Comparison of ENCODE assay signal across 17 cellular contexts in genomic region chr20:24762371-24762770, GRCh38.
A peak's percentile ranks its signal among the peaks of the same experiment; 100 is the strongest.
DNase-seq lines count a peak whose midpoint lies in the region; ATAC-seq and TF ChIP-seq lines count a peak whose summit lies in the region.
"Had no signal": no experiment of that assay in that cellular context is flagged by ENCODE, and none has a peak within 500 bp of the region (broad histone marks: within the 10 kb centered on the region; RNA-seq: fewer than 3 reads in every experiment).

No MANE protein-coding gene starts in this region.

- no peaks in the 10 kb centered on the region for H3K9me3 Mint-ChIP-seq in activated CD8-positive, alpha-beta memory T cell treated with anti-CD3 and anti-CD28 coated beads, Interleukin-2, amount 10 ng/mL, durations not matched to agents 7 days and 5 days (ENCODE audit: low read depth)
- no peaks in the 10 kb centered on the region for H3K9me3 Mint-ChIP-seq in natural killer cell

- H3K36me3 Mint-ChIP-seq in activated CD8-positive, alpha-beta memory T cell treated with anti-CD3 and anti-CD28 coated beads, Interleukin-2, amount 10 ng/mL, durations not matched to agents 7 days and 5 days, result no peaks in the 10 kb centered on the region
- H3K36me3 Mint-ChIP-seq in natural killer cell, result no peaks in the 10 kb centered on the region

- H3K4me2 ChIP-seq in DND-41 (ENCODE audit: insufficient read depth, low read length), result no peak overlapping the region

- TF ChIP-seq CTCF in DND-41 (IDR thresholded peaks at IDR 0.05; ENCODE audit: borderline replicate concordance, extremely low read depth, low read length, poor library complexity, severe bottlenecking) (no peak), natural killer cell (IDR thresholded peaks at IDR 0.05) (no peak)

- H3K27ac Mint-ChIP-seq in activated CD8-positive, alpha-beta memory T cell treated with anti-CD3 and anti-CD28 coated beads, Interleukin-2, amount 10 ng/mL, durations not matched to agents 7 days and 5 days, result no peak overlapping the region
- H3K27ac Mint-ChIP-seq in natural killer cell, result no peak overlapping the region

- H3K4me3 ChIP-seq in DND-41 (ENCODE audit: low read depth in 1 of 2, low read length in 2 of 2), result no peak overlapping the region
- H3K4me3 ChIP-seq: HAP-1, SK-N-MC had no signal

- TF ChIP-seq POLR2A in erythroblast (IDR thresholded peaks at IDR 0.05; ENCODE audit: low read length), result no peak

- no peak overlapping the region for H2AFZ ChIP-seq in DND-41 (ENCODE audit: low read depth, low read length)

- H3K27me3 Mint-ChIP-seq in activated CD8-positive, alpha-beta memory T cell treated with anti-CD3 and anti-CD28 coated beads, Interleukin-2, amount 10 ng/mL, durations not matched to agents 7 days and 5 days, result peaks cover 45% of the 10 kb centered on the region
- peaks cover 6 to 37% of the 10 kb centered on the region in 2 donors for H3K27me3 Mint-ChIP-seq in natural killer cell (ENCODE audit: low read depth in 2 of 2)

- H3K4me3 Mint-ChIP-seq in activated CD8-positive, alpha-beta memory T cell treated with anti-CD3 and anti-CD28 coated beads, Interleukin-2, amount 10 ng/mL, durations not matched to agents 7 days and 5 days, result no peak overlapping the region
- no peak overlapping the region for H3K4me3 Mint-ChIP-seq in natural killer cell

- ATAC-seq in DND-41 (ENCODE audit: insufficient read depth, low read depth) (no peak), natural killer cell (no peak), GM19351 (IDR thresholded peaks at IDR 0.05; ENCODE audit: unreplicated experiment) (no peak), GM19455 (IDR thresholded peaks at IDR 0.05; ENCODE audit: unreplicated experiment) (no peak)
- ATAC-seq in activated CD8-positive, alpha-beta memory T cell treated with anti-CD3 and anti-CD28 coated beads, Interleukin-2, amount 10 ng/mL, durations not matched to agents 7 days and 5 days, result no peak

- intact Hi-C loops in natural killer cell (cut with micrococcal nuclease), result no loop called here

- H3K4me1 ChIP-seq in DND-41 (ENCODE audit: insufficient read depth, low read length), result no peaks in the 10 kb centered on the region
- H3K4me1 ChIP-seq: HAP-1 had no signal

- no peaks in the 10 kb centered on the region for H3K79me2 ChIP-seq in DND-41 (ENCODE audit: insufficient read depth, low read length)

- DNase-seq in DND-41, result peak; percentile 1
- peak; percentile 19 for DNase-seq in activated CD8-positive, alpha-beta memory T cell treated with anti-CD3 and anti-CD28 coated beads, Interleukin-2, amount 10 ng/mL, durations not matched to agents 7 days and 5 days
- peak; percentile 7 for DNase-seq in natural killer cell
- peak; percentile 9 for DNase-seq in stimulated activated CD8-positive, alpha-beta memory T cell treated with anti-CD3 and anti-CD28 coated beads, Interleukin-4, amount 100 ng/mL, for 48 hours
- no peak for DNase-seq in erythroblast (lab: John Stamatoyannopoulos, UW)
- DNase-seq: AML-193, COR-L47, GDM1, MM.1S, NCI-H1092 treated with DMSO at 0.1 percent for 48 hours, NCI-H1694, NCI-H2081 treated with DMSO at 0.1 percent for 48 hours, Right ventricle myocardium superior had no signal

- H3K9ac ChIP-seq in DND-41 (ENCODE audit: low read depth, low read length), result no peak overlapping the region

- H3K27me3 ChIP-seq in DND-41 (ENCODE audit: insufficient read depth, low read length, poor library complexity), result no peaks in the 10 kb centered on the region

- no peaks in the 10 kb centered on the region for H3K9me3 ChIP-seq in DND-41 (ENCODE audit: insufficient read depth, low read length, severe bottlenecking)
- H3K9me3 ChIP-seq: HAP-1 had no signal

- CTCF ChIA-PET in activated CD8-positive, alpha-beta memory T cell treated with anti-CD3 and anti-CD28 coated beads, Interleukin-2, amount 10 ng/mL, durations not matched to agents 7 days and 5 days (lab: Charles Lee), result no interaction called here

- H3K36me3 ChIP-seq in DND-41 (ENCODE audit: insufficient read depth, low read length), result no peaks in the 10 kb centered on the region
- H3K36me3 ChIP-seq: HAP-1 had no signal

- H3K4me1 Mint-ChIP-seq in activated CD8-positive, alpha-beta memory T cell treated with anti-CD3 and anti-CD28 coated beads, Interleukin-2, amount 10 ng/mL, durations not matched to agents 7 days and 5 days, result no peaks in the 10 kb centered on the region
- H3K4me1 Mint-ChIP-seq in natural killer cell, result peaks cover 6 to 7% of the 10 kb centered on the region in 2 donors

- H3K27ac ChIP-seq in DND-41 (ENCODE audit: low read length), result no peak overlapping the region
- H3K27ac ChIP-seq: SK-N-MC had no signal

- H4K20me1 ChIP-seq in DND-41 (ENCODE audit: insufficient read depth, low read length), result no peaks in the 10 kb centered on the region

Comparison
In these comparisons a context has a peak if more than half of its experiments do, and no peak if none do; other contexts are left out.
1. DNase-seq: peak in DND-41 (single experiment), activated CD8-positive, alpha-beta memory T cell treated with anti-CD3 and anti-CD28 coated beads, Interleukin-2, amount 10 ng/mL, durations not matched to agents 7 days and 5 days (single experiment), natural killer cell (single experiment) and stimulated activated CD8-positive, alpha-beta memory T cell treated with anti-CD3 and anti-CD28 coated beads, Interleukin-4, amount 100 ng/mL, for 48 hours (single experiment); none in erythroblast (0 of 2).